ENCODE assay signal across 20 cellular contexts in the genomic region with DNA sequence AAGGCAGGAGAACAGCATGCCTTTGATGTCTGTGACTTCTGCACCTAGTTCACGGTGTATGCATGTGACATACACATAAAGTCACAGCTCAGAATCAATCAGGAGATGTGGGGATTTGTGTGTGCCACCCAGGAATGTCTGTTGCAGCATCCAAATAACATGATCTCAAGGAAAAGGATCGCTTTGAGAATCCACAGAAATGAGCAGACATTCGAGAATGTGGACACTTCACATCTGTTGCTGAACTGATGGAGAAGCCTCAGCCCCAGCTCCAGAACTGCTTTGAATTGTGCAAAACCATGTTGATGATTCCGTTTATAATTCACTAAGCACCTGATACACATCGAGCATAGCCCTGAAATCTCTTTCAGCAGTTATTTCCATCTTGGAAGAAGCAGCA.
DNase-seq lines count a peak whose midpoint lies in the region; ATAC-seq and TF ChIP-seq lines count a peak whose summit lies in the region.
"Had no signal": no experiment of that assay in that cellular context is flagged by ENCODE, and none has a peak within 500 bp of the region (broad histone marks: within the 10 kb centered on the region; RNA-seq: fewer than 3 reads in every experiment).

No MANE protein-coding gene starts in this region.

- H3K9me3 ChIP-seq in adipocyte (ENCODE audit: control insufficient read depth, low read length) (no peaks in the 10 kb centered on the region), hepatocyte (ENCODE audit: low read depth) (no peaks in the 10 kb centered on the region), neural progenitor cell (ENCODE audit: low read depth) (no peaks in the 10 kb centered on the region), Karpas-422 (ENCODE audit: low read length) (no peaks in the 10 kb centered on the region)
- H3K9me3 ChIP-seq: BLaER1 had no signal

- H3F3A ChIP-seq in neural progenitor cell (ENCODE audit: low read depth), result no peaks in the 10 kb centered on the region

- peak overlapping the region; percentile 26 for H3K27ac ChIP-seq in hepatocyte
- no peak overlapping the region for H3K27ac ChIP-seq in neural progenitor cell
- no peak overlapping the region for H3K27ac ChIP-seq in Karpas-422 (ENCODE audit: low read length)
- H3K27ac ChIP-seq: BLaER1, C4-2B had no signal

- H3K79me2 ChIP-seq in hepatocyte, result no peaks in the 10 kb centered on the region
- no peaks in the 10 kb centered on the region for H3K79me2 ChIP-seq in neural progenitor cell (ENCODE audit: low read depth)
- no peaks in the 10 kb centered on the region for H3K79me2 ChIP-seq in Karpas-422 (ENCODE audit: low read length)

- H2AFZ ChIP-seq in hepatocyte (no peak overlapping the region), neural progenitor cell (replicated peaks) (no peak overlapping the region), Karpas-422 (ENCODE audit: low read length) (no peak overlapping the region)
- H2AFZ ChIP-seq: GM23338 had no signal

- DNase-seq in adipocyte (ENCODE audit: low read depth) (peak; percentile 69), hepatocyte (ENCODE audit: low spot score) (no peak), neural progenitor cell (ENCODE audit: low spot score) (no peak), COLO829 (ENCODE audit: low spot score) (no peak), Karpas-422 (no peak)
- DNase-seq: CD4-positive, CD25-positive, alpha-beta regulatory T cell; CD8-positive, alpha-beta T cell; DMS 273 treated with DMSO at 0.1 percent for 48 hours; DMS79; EL; GDM1; H9 had no signal

- H3K36me3 ChIP-seq in adipocyte (ENCODE audit: control insufficient read depth, insufficient read depth, low read length, severe bottlenecking) (no peaks in the 10 kb centered on the region), hepatocyte (replicated peaks; ENCODE audit: insufficient read depth, low read depth) (no peaks in the 10 kb centered on the region), neural progenitor cell (no peaks in the 10 kb centered on the region), Karpas-422 (ENCODE audit: insufficient read depth, low read length) (no peaks in the 10 kb centered on the region)
- H3K36me3 ChIP-seq: BLaER1 had no signal

- peaks cover 13% of the 10 kb centered on the region for H3K4me1 Mint-ChIP-seq in neural progenitor cell
- H3K4me1 Mint-ChIP-seq: B cell, GM23338 had no signal

- H3K4me1 ChIP-seq in adipocyte (ENCODE audit: control insufficient read depth, insufficient read depth, low read length), result peaks cover 8% of the 10 kb centered on the region
- H3K4me1 ChIP-seq in hepatocyte (ENCODE audit: insufficient read depth), result peaks cover 14% of the 10 kb centered on the region
- no peaks in the 10 kb centered on the region for H3K4me1 ChIP-seq in neural progenitor cell
- no peaks in the 10 kb centered on the region for H3K4me1 ChIP-seq in Karpas-422 (ENCODE audit: low read length)
- H3K4me1 ChIP-seq: BLaER1 had no signal

- H4K20me1 ChIP-seq in hepatocyte (ENCODE audit: insufficient read depth, poor library complexity, severe bottlenecking), result no peaks in the 10 kb centered on the region
- H4K20me1 ChIP-seq in neural progenitor cell (ENCODE audit: low read depth), result no peaks in the 10 kb centered on the region
- H4K20me1 ChIP-seq in Karpas-422 (ENCODE audit: insufficient read depth, low read depth, low read length), result no peaks in the 10 kb centered on the region
- H4K20me1 ChIP-seq: BLaER1 had no signal

- TF ChIP-seq CTCF in hepatocyte (IDR thresholded peaks at IDR 0.05; ENCODE audit: poor library complexity) (no peak), neural progenitor cell (IDR thresholded peaks at IDR 0.05) (no peak)

- H3K27me3 Mint-ChIP-seq in neural progenitor cell (ENCODE audit: insufficient read depth, low read depth), result peaks cover 9% of the 10 kb centered on the region
- H3K27me3 Mint-ChIP-seq: B cell; CD4-positive, CD25-positive, alpha-beta regulatory T cell had no signal

- no peak overlapping the region for H3K4me2 ChIP-seq in hepatocyte
- no peak overlapping the region for H3K4me2 ChIP-seq in neural progenitor cell
- H3K4me2 ChIP-seq in Karpas-422 (ENCODE audit: low read depth, low read length, poor library complexity, severe bottlenecking), result no peak overlapping the region
- H3K4me2 ChIP-seq: BLaER1, GM23338 had no signal

- H3K4me3 ChIP-seq in adipocyte (ENCODE audit: low read length) (no peak overlapping the region), hepatocyte (no peak overlapping the region), neural progenitor cell (no peak overlapping the region), Karpas-422 (ENCODE audit: low read length) (no peak overlapping the region)
- H3K4me3 ChIP-seq: BLaER1, GM12878, GM23338 had no signal

- H3K27me3 ChIP-seq in adipocyte (replicated peaks; ENCODE audit: control insufficient read depth, insufficient read depth, low read length) (peaks cover 2% of the 10 kb centered on the region), hepatocyte (no peaks in the 10 kb centered on the region), neural progenitor cell (no peaks in the 10 kb centered on the region), Karpas-422 (ENCODE audit: low read length) (no peaks in the 10 kb centered on the region)
- H3K27me3 ChIP-seq: BLaER1 had no signal

- H3K9me3 Mint-ChIP-seq in neural progenitor cell, result peaks cover 2% of the 10 kb centered on the region
- H3K9me3 Mint-ChIP-seq: CD8-positive, alpha-beta T cell had no signal

- H3K9me2 ChIP-seq in hepatocyte (replicated peaks; ENCODE audit: insufficient read depth) (no peaks in the 10 kb centered on the region), Karpas-422 (replicated peaks; ENCODE audit: insufficient read depth, low read length) (no peaks in the 10 kb centered on the region)

- peak overlapping the region; percentile 15 for H3K27ac Mint-ChIP-seq in neural progenitor cell
- H3K27ac Mint-ChIP-seq: B cell; CD4-positive, CD25-positive, alpha-beta regulatory T cell; CD8-positive, alpha-beta T cell; GM23338; H9 had no signal

- H3K9ac ChIP-seq in adipocyte (ENCODE audit: low read length), result no peak overlapping the region
- no peak overlapping the region for H3K9ac ChIP-seq in neural progenitor cell
- H3K9ac ChIP-seq in Karpas-422 (ENCODE audit: low read length), result no peak overlapping the region
- H3K9ac ChIP-seq: BLaER1 had no signal

- 84% methylated on average over 5 of the region's 5 CpGs for WGBS in hepatocyte (ENCODE audit: low lambda C conversion rate, missing lambda C conversion rate)

- ATAC-seq in GM21529 (IDR thresholded peaks at IDR 0.05; ENCODE audit: unreplicated experiment), result no peak
- ATAC-seq in GM21825 (IDR thresholded peaks at IDR 0.05; ENCODE audit: unreplicated experiment), result no peak
- ATAC-seq: CD8-positive, alpha-beta T cell; GM23338; HCT116 had no signal

- H3K36me3 Mint-ChIP-seq in neural progenitor cell, result no peaks in the 10 kb centered on the region
- H3K36me3 Mint-ChIP-seq: CD4-positive, CD25-positive, alpha-beta regulatory T cell; CD8-positive, alpha-beta T cell had no signal

- H3K4me3 Mint-ChIP-seq in neural progenitor cell, result no peak overlapping the region
- H3K4me3 Mint-ChIP-seq: B cell; CD4-positive, CD25-positive, alpha-beta regulatory T cell; CD8-positive, alpha-beta T cell; GM23338; H9 had no signal
